14 cellular contexts compared by ENCODE assay signal in genomic region chr21:43173930-43174329, GRCh38. TPM values are rescaled to one million over a fixed set of nuclear protein-coding genes. Genes with fewer than 3 reads are reported as not detected.
DNase-seq lines count a peak whose midpoint lies in the region; ATAC-seq, FAIRE-seq and TF ChIP-seq lines count a peak whose summit lies in the region.
"Not testable (repeated sequence)": the region's sequence is repeated elsewhere in the genome, so short reads cannot be mapped to it uniquely, and the experiment has no call there.
"Had no signal": no experiment of that assay in that cellular context is flagged by ENCODE, and none has a peak within 500 bp of the region (broad histone marks: within the 10 kb centered on the region; RNA-seq: fewer than 3 reads in every experiment).

No MANE protein-coding gene starts in this region.

- TF ChIP-seq EP300 in sigmoid colon (IDR thresholded peaks at IDR 0.05) = not testable (repeated sequence)

- H3K4me3 Mint-ChIP-seq in activated naive CD8-positive, alpha-beta T cell treated with anti-CD3 and anti-CD28 coated beads, Interleukin-2, amount 10 ng/mL, durations not matched to agents 7 days and 5 days; natural killer cell treated with Interleukin-12 subunit alpha and Interleukin-12 subunit beta and Interleukin-15 and Interleukin-18, amount 100 ng/mL, for 72 hours: not testable (repeated sequence)

- H3K27me3 ChIP-seq in RWPE2 (ENCODE audit: insufficient read depth, poor library complexity, severe bottlenecking); sigmoid colon: not testable (repeated sequence)

- not testable (repeated sequence) for FAIRE-seq in kidney (lab: Jason Lieb, UNC)

- H3K9ac ChIP-seq in kidney (ENCODE audit: low read length in 2 of 2) = not testable (repeated sequence)

- not testable (repeated sequence) for TF ChIP-seq CTCF in RWPE2 (IDR thresholded peaks at IDR 0.05; ENCODE audit: poor library complexity, severe bottlenecking); kidney (IDR thresholded peaks at IDR 0.05; ENCODE audit: borderline replicate concordance, extremely low read depth, insufficient read depth); sigmoid colon (IDR thresholded peaks at IDR 0.05)

- not testable (repeated sequence) for H3K36me3 Mint-ChIP-seq in activated naive CD8-positive, alpha-beta T cell treated with anti-CD3 and anti-CD28 coated beads, Interleukin-2, amount 10 ng/mL, durations not matched to agents 7 days and 5 days; natural killer cell treated with Interleukin-12 subunit alpha and Interleukin-12 subunit beta and Interleukin-15 and Interleukin-18, amount 100 ng/mL, for 72 hours

- H3K9me3 Mint-ChIP-seq in activated naive CD8-positive, alpha-beta T cell treated with anti-CD3 and anti-CD28 coated beads, Interleukin-2, amount 10 ng/mL, durations not matched to agents 7 days and 5 days; natural killer cell treated with Interleukin-12 subunit alpha and Interleukin-12 subunit beta and Interleukin-15 and Interleukin-18, amount 100 ng/mL, for 72 hours: not testable (repeated sequence)

- H3K4me1 ChIP-seq in RWPE2 (ENCODE audit: insufficient read depth, poor library complexity, severe bottlenecking); kidney (ENCODE audit: control insufficient read depth in 1 of 2, insufficient read depth in 1 of 2, low read depth in 1 of 2, low read length in 2 of 2); sigmoid colon: not testable (repeated sequence)

- intact Hi-C loops in Right ventricle myocardium superior (cut with DNase I); kidney (cut with DNase I); sigmoid colon (cut with DNase I): not testable (repeated sequence)

- POLR2A ChIA-PET in activated naive CD8-positive, alpha-beta T cell treated with anti-CD3 and anti-CD28 coated beads, Interleukin-2, amount 10 ng/mL, durations not matched to agents 7 days and 5 days (lab: Charles Lee) = not testable (repeated sequence)

- not testable (repeated sequence) for H3K27me3 Mint-ChIP-seq in activated naive CD8-positive, alpha-beta T cell treated with anti-CD3 and anti-CD28 coated beads, Interleukin-2, amount 10 ng/mL, durations not matched to agents 7 days and 5 days; natural killer cell treated with Interleukin-12 subunit alpha and Interleukin-12 subunit beta and Interleukin-15 and Interleukin-18, amount 100 ng/mL, for 72 hours

- not testable (repeated sequence) for H3K4me1 Mint-ChIP-seq in activated naive CD8-positive, alpha-beta T cell treated with anti-CD3 and anti-CD28 coated beads, Interleukin-2, amount 10 ng/mL, durations not matched to agents 7 days and 5 days; natural killer cell treated with Interleukin-12 subunit alpha and Interleukin-12 subunit beta and Interleukin-15 and Interleukin-18, amount 100 ng/mL, for 72 hours (ENCODE audit: low read depth in 2 of 2)

- not testable (repeated sequence) for H3K27ac Mint-ChIP-seq in activated naive CD8-positive, alpha-beta T cell treated with anti-CD3 and anti-CD28 coated beads, Interleukin-2, amount 10 ng/mL, durations not matched to agents 7 days and 5 days; natural killer cell treated with Interleukin-12 subunit alpha and Interleukin-12 subunit beta and Interleukin-15 and Interleukin-18, amount 100 ng/mL, for 72 hours

- H3K9me3 ChIP-seq in RWPE2 (ENCODE audit: severe bottlenecking); kidney (ENCODE audit: control insufficient read depth in 1 of 2, low read length in 2 of 2); sigmoid colon: not testable (repeated sequence)

- TF ChIP-seq POLR2A in sigmoid colon (IDR thresholded peaks at IDR 0.05) = not testable (repeated sequence)

- DNase-seq in RWPE2 (ENCODE audit: low spot score) (peak; percentile 11), Right ventricle myocardium superior (peak; percentile 8), kidney (peak; percentile 10), sigmoid colon (peak; percentile 14), ureter (ENCODE audit: low spot score) (peak; percentile 14)
- peak; percentile 24 for DNase-seq in activated CD8-positive, alpha-beta memory T cell treated with anti-CD3 and anti-CD28 coated beads for 24 hours
- peak; percentile 10 for DNase-seq in activated naive CD8-positive, alpha-beta T cell treated with anti-CD3 and anti-CD28 coated beads, Interleukin-2, amount 10 ng/mL, durations not matched to agents 7 days and 5 days
- peak; percentile 5 for DNase-seq in natural killer cell treated with Interleukin-12 subunit alpha and Interleukin-12 subunit beta and Interleukin-15 and Interleukin-18, amount 100 ng/mL, for 72 hours (ENCODE audit: low spot score)

- ATAC-seq in RWPE2 (ENCODE audit: low read depth); activated naive CD8-positive, alpha-beta T cell treated with anti-CD3 and anti-CD28 coated beads, Interleukin-2, amount 10 ng/mL, durations not matched to agents 7 days and 5 days (ENCODE audit: low read depth); Right ventricle myocardium superior (ENCODE audit: poor library complexity); natural killer cell treated with Interleukin-12 subunit alpha and Interleukin-12 subunit beta and Interleukin-15 and Interleukin-18, amount 100 ng/mL, for 72 hours: not testable (repeated sequence)

- H3K4me3 ChIP-seq in RWPE2 (ENCODE audit: severe bottlenecking); kidney (ENCODE audit: low read length in 2 of 2); sigmoid colon: not testable (repeated sequence)

- 80 to 90% methylated on average over 8 of the region's 12 CpGs for WGBS in sigmoid colon, 2 donors

- H3K36me3 ChIP-seq in RWPE2 (ENCODE audit: low read depth); kidney (ENCODE audit: control insufficient read depth in 1 of 2, insufficient read depth in 2 of 2, low read length in 2 of 2); sigmoid colon: not testable (repeated sequence)

- not testable (repeated sequence) for H3K27ac ChIP-seq in RWPE2 (ENCODE audit: poor library complexity, severe bottlenecking); kidney (ENCODE audit: low read depth in 2 of 2, low read length in 2 of 2); sigmoid colon

RNA-seq across cellular contexts. Expression of gene CRYAA, which starts 5.1 kb away (rescaled TPM):
- total RNA-seq in activated naive CD8-positive, alpha-beta T cell treated with anti-CD3 and anti-CD28 coated beads, Interleukin-2, amount 10 ng/mL, durations not matched to agents 7 days and 5 days = not detected
- total RNA-seq in Right ventricle myocardium superior = not detected
- total RNA-seq in kidney = not detected
- polyA plus RNA-seq in kidney (ENCODE audit: insufficient read depth, low read depth, low replicate concordance) = 28.6 TPM
- not detected for total RNA-seq in natural killer cell treated with Interleukin-12 subunit alpha and Interleukin-12 subunit beta and Interleukin-15 and Interleukin-18, amount 100 ng/mL, for 72 hours
- not detected for total RNA-seq in sigmoid colon
- not detected for polyA plus RNA-seq in sigmoid colon
- total RNA-seq in ureter = not detected
- total RNA-seq: A673; Caco-2; Calu3; CD4-positive, alpha-beta T cell; CD8-positive, alpha-beta T cell had no signal
- polyA plus RNA-seq: AG04450 had no signal
